8 cellular contexts compared by ENCODE assay signal in the genomic region with DNA sequence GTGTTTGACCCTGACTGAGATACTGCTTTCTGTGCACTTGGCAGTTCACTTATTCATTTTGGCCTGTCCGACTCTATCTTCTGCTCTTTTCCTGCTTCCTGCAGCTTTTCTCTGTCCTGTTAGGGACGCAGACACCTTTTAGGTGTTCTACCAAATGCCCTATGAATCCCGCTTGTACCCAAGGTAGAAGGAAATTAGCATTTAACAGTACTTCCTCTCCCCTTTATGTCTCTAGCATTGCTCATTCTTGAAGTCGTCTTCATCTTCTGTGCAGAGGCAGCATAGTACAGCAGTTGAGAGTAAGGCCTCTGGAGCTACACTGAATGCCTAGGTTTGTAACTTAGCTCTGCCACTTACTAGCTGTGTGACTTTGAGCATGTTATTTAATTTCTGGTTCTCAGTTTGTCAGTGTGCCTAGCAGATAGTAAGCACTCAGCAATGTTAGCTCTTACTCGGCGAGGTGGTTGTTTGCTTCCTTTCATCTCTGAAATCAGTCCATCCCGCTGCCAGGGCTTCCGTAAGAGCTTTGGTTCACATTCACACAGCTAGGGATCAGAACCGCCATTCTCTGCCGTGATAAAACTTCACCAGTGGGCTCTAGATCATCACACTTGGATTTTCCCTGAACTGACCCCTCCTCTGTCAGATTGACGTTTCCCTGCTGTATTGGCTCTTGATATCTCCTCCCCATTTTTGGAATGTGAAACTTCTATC. TPM values are rescaled to one million over a fixed set of nuclear protein-coding genes. Genes with fewer than 3 reads are reported as not detected.
DNase-seq lines count a peak whose midpoint lies in the region; ATAC-seq and TF ChIP-seq lines count a peak whose summit lies in the region.

No MANE protein-coding gene starts in this region.

- H3K4me1 ChIP-seq in SJCRH30 (peaks cover 6% of the 10 kb centered on the region; the same call in 1 of the 2 replicates), esophagus (ENCODE audit: control insufficient read depth in 2 of 2, insufficient read depth in 2 of 2, low read length in 1 of 2) (peaks cover 0 to 6% of the 10 kb centered on the region in 2 donors), rectal smooth muscle tissue (ENCODE audit: control insufficient read depth, insufficient read depth, low read length) (peaks cover 6% of the 10 kb centered on the region)

- peaks cover 33% of the 10 kb centered on the region for H3K36me3 ChIP-seq in SJCRH30
- H3K36me3 ChIP-seq in esophagus (ENCODE audit: control insufficient read depth in 2 of 2, insufficient read depth in 2 of 2, low read length in 1 of 2) = peaks cover 6 to 7% of the 10 kb centered on the region in 2 donors
- H3K36me3 ChIP-seq in rectal smooth muscle tissue (ENCODE audit: control insufficient read depth, insufficient read depth, low read length) = peaks cover 5% of the 10 kb centered on the region

- 56 to 58% methylated on average over 11 of the region's 11 CpGs for WGBS in esophagus, 2 donors

- TF ChIP-seq CTCF in GM12865 (IDR thresholded peaks at IDR 0.05; ENCODE audit: insufficient read depth, low read depth, low read length, missing control alignments) = no peak

- no peaks in the 10 kb centered on the region for H3K27me3 ChIP-seq in SJCRH30
- H3K27me3 ChIP-seq in esophagus (ENCODE audit: control insufficient read depth in 1 of 2, insufficient read depth in 2 of 2, low read length in 2 of 2) = no peaks in the 10 kb centered on the region
- H3K27me3 ChIP-seq in rectal smooth muscle tissue (ENCODE audit: control insufficient read depth, insufficient read depth, low read length) = no peaks in the 10 kb centered on the region

- intact Hi-C loops in head of caudate nucleus (cut with DNase I) = loop anchor here (10.0 kb wide), 1 partner anchor 161 kb away; a partner anchor contains a TSS

- H3K9ac ChIP-seq in rectal smooth muscle tissue (ENCODE audit: low read length) = no peak overlapping the region

- H3K27ac ChIP-seq in SJCRH30 = no peak overlapping the region
- H3K27ac ChIP-seq in esophagus (ENCODE audit: low read depth in 2 of 2, low read length in 1 of 2) = no peak overlapping the region
- H3K27ac ChIP-seq in rectal smooth muscle tissue (ENCODE audit: low read depth, low read length) = no peak overlapping the region

- H3K4me3 ChIP-seq in GM12865 (ENCODE audit: low read depth, low read length) = peak overlapping the region; percentile 84
- peak overlapping the region; percentile 89 for H3K4me3 ChIP-seq in SJCRH30
- peak overlapping the region; percentile 70 to 85 for H3K4me3 ChIP-seq in esophagus (ENCODE audit: low read depth in 1 of 2, low read length in 2 of 2)
- H3K4me3 ChIP-seq in rectal smooth muscle tissue (ENCODE audit: low read length) = peak overlapping the region; percentile 84

- no peak for DNase-seq in GM12865 (ENCODE audit: low read depth)
- DNase-seq in SJCRH30 = no peak
- DNase-seq in head of caudate nucleus = no peak
- DNase-seq in NCI-H526 (lab: John Stamatoyannopoulos, UW) = no peak
- no peak for DNase-seq in effector CD4-positive, alpha-beta T cell

- H3K9me3 ChIP-seq in SJCRH30 (replicated peaks) (no peaks in the 10 kb centered on the region), esophagus (ENCODE audit: control insufficient read depth in 2 of 2, insufficient read depth in 1 of 2, low read depth in 1 of 2, low read length in 1 of 2) (no peaks in the 10 kb centered on the region)

- no peak for ATAC-seq in GM18861 (IDR thresholded peaks at IDR 0.05; ENCODE audit: unreplicated experiment)

RNA-seq across cellular contexts. Expression of a gene that starts 1.4 kb away (rescaled TPM):
- total RNA-seq in SJCRH30 (2014; rRNA removed; shearing (Covaris generic)) = 815 and 876 TPM in 2 replicates
- 100 to 1,000 TPM; 101 to 164 TPM for polyA plus RNA-seq in esophagus

RNA-seq across cellular contexts. Expression of a gene that starts 2.4 kb away (rescaled TPM):
- 28.9 and 42.0 TPM in 2 replicates for total RNA-seq in SJCRH30 (2014; rRNA removed; shearing (Covaris generic))
- 10 to 100 TPM; 21.4 to 22.5 TPM for polyA plus RNA-seq in esophagus

RNA-seq across cellular contexts. Expression of a gene that starts 21.4 kb away (rescaled TPM):
- total RNA-seq in SJCRH30 (2014; rRNA removed; shearing (Covaris generic)) = 40.2 and 44.4 TPM in 2 replicates
- 10 to 100 TPM; 12.6 to 13.6 TPM for polyA plus RNA-seq in esophagus

RNA-seq across cellular contexts. Expression of a gene that starts 33.1 kb away (rescaled TPM):
- total RNA-seq in SJCRH30 (2014; rRNA removed; shearing (Covaris generic)) = not detected in 2 replicates
- not detected for polyA plus RNA-seq in esophagus

RNA-seq across cellular contexts. Expression of a gene that starts 48.8 kb away (rescaled TPM):
- total RNA-seq in SJCRH30 (2014; rRNA removed; shearing (Covaris generic)) = 12.0 and 14.2 TPM in 2 replicates
- polyA plus RNA-seq in esophagus = under 1 TPM; 0.72 to 0.92 TPM
